In the genomic region with DNA sequence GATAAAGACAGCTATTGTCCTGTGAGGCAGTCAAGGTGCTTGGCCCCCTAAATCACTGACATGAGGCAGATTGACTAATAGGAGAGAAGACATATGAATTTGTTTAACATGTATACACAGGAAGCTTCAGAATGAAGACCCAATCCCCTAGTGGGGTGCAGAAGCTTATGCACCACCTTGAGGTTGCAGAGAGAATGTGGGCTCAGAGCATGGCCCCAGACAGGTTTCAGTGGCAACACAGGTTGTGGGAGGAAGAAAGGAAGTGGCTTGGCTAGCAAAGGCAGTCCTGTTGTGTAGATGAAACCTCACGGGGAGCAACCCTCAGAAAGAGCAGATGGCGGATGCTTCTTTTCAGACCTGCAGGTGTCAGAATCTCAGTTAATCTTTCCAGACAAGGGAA, we compare ENCODE assay signal across 8 cellular contexts. TPM values are rescaled to one million over a fixed set of nuclear protein-coding genes. Genes with fewer than 3 reads are reported as not detected.
A peak's percentile ranks its signal among the peaks of the same experiment; 100 is the strongest.
DNase-seq lines count a peak whose midpoint lies in the region; ATAC-seq lines count a peak whose summit lies in the region.

No MANE protein-coding gene starts in this region.

- no peak overlapping the region for H3K27ac Mint-ChIP-seq in natural killer cell treated with Interleukin-12 subunit alpha and Interleukin-12 subunit beta and Interleukin-15 and Interleukin-18, amount 100 ng/mL, for 72 hours

- peak overlapping the region in 8 of 11 experiments; percentile 6 to 55 (median 34); a peak in 12 of 22 replicates for H3K4me2 ChIP-seq in BLaER1 treated with 17β-estradiol and CSF1 and Interleukin-3, amounts not matched to agents 10 nM and 100 nM

- no peaks in the 10 kb centered on the region for H3K36me3 ChIP-seq in BLaER1 treated with 17β-estradiol and CSF1 and Interleukin-3, amounts not matched to agents 10 nM and 100 nM

- H3K4me1 ChIP-seq in BLaER1 treated with 17β-estradiol and CSF1 and Interleukin-3, amounts not matched to agents 10 nM and 100 nM, result peaks cover 9 to 23% (median 17%) of the 10 kb centered on the region in 10 experiments; a peak in 19 of 20 replicates

- H3K9ac ChIP-seq in BLaER1 treated with 17β-estradiol and CSF1 and Interleukin-3, amounts not matched to agents 10 nM and 100 nM, result no peak overlapping the region

- no peaks in the 10 kb centered on the region for H4K20me1 ChIP-seq in BLaER1 treated with 17β-estradiol and CSF1 and Interleukin-3, amounts not matched to agents 10 nM and 100 nM

- H3K4me3 ChIP-seq in BLaER1 treated with 17β-estradiol and CSF1 and Interleukin-3, amounts not matched to agents 10 nM and 100 nM, result no peak overlapping the region

- H3K4me3 Mint-ChIP-seq in natural killer cell treated with Interleukin-12 subunit alpha and Interleukin-12 subunit beta and Interleukin-15 and Interleukin-18, amount 100 ng/mL, for 72 hours, result peak overlapping the region; percentile 2

- H3K27me3 Mint-ChIP-seq in natural killer cell treated with Interleukin-12 subunit alpha and Interleukin-12 subunit beta and Interleukin-15 and Interleukin-18, amount 100 ng/mL, for 72 hours, result peaks cover 6 to 12% of the 10 kb centered on the region in 2 donors

- no peaks in the 10 kb centered on the region for H3K9me3 Mint-ChIP-seq in natural killer cell treated with Interleukin-12 subunit alpha and Interleukin-12 subunit beta and Interleukin-15 and Interleukin-18, amount 100 ng/mL, for 72 hours

- no peaks in the 10 kb centered on the region for H3K27me3 ChIP-seq in BLaER1 treated with 17β-estradiol and CSF1 and Interleukin-3, amounts not matched to agents 10 nM and 100 nM

- H3K9me3 ChIP-seq in BLaER1 treated with 17β-estradiol and CSF1 and Interleukin-3, amounts not matched to agents 10 nM and 100 nM (replicated peaks in 1 of 11), result no peaks in the 10 kb centered on the region

- no peak overlapping the region for H3K27ac ChIP-seq in BLaER1 treated with 17β-estradiol and CSF1 and Interleukin-3, amounts not matched to agents 10 nM and 100 nM

- ATAC-seq in GM19463 (IDR thresholded peaks at IDR 0.05; ENCODE audit: unreplicated experiment) (peak; percentile 100), HG03457 (IDR thresholded peaks at IDR 0.05; ENCODE audit: unreplicated experiment) (peak; percentile 99)
- peak in 1 of 2 donors; percentile 74 for ATAC-seq in natural killer cell treated with Interleukin-12 subunit alpha and Interleukin-12 subunit beta and Interleukin-15 and Interleukin-18, amount 100 ng/mL, for 72 hours

- peaks cover 17 to 20% of the 10 kb centered on the region in 2 donors for H3K4me1 Mint-ChIP-seq in natural killer cell treated with Interleukin-12 subunit alpha and Interleukin-12 subunit beta and Interleukin-15 and Interleukin-18, amount 100 ng/mL, for 72 hours (ENCODE audit: low read depth in 2 of 2)

- H3K36me3 Mint-ChIP-seq in natural killer cell treated with Interleukin-12 subunit alpha and Interleukin-12 subunit beta and Interleukin-15 and Interleukin-18, amount 100 ng/mL, for 72 hours, result no peaks in the 10 kb centered on the region

- DNase-seq in activated CD8-positive, alpha-beta memory T cell treated with anti-CD3 and anti-CD28 coated beads for 4 hours (ENCODE audit: low read depth in 2 of 2), result peak; percentile 24 to 26
- DNase-seq in natural killer cell treated with Interleukin-12 subunit alpha and Interleukin-12 subunit beta and Interleukin-15 and Interleukin-18, amount 100 ng/mL, for 72 hours (ENCODE audit: low spot score), result no peak
- DNase-seq in NCI-H446 treated with DMSO at 0.1 percent for 48 hours (lab: John Stamatoyannopoulos, UW) (no peak), kidney tubule cell (ENCODE audit: low spot score) (no peak), COLO829 (ENCODE audit: low spot score) (no peak)

RNA-seq across cellular contexts. Expression of gene PARP1, which starts 37.0 kb away (rescaled TPM):
- total RNA-seq in natural killer cell treated with Interleukin-12 subunit alpha and Interleukin-12 subunit beta and Interleukin-15 and Interleukin-18, amount 100 ng/mL, for 72 hours, result 100 to 1,000 TPM; 138 to 246 TPM

Comparison
In these comparisons a context has a peak if more than half of its experiments do, and no peak if none do; other contexts are left out.
1. DNase-seq: peak in activated CD8-positive, alpha-beta memory T cell treated with anti-CD3 and anti-CD28 coated beads for 4 hours (2 of 2); none in natural killer cell treated with Interleukin-12 subunit alpha and Interleukin-12 subunit beta and Interleukin-15 and Interleukin-18, amount 100 ng/mL, for 72 hours (single experiment), NCI-H446 treated with DMSO at 0.1 percent for 48 hours (single experiment), kidney tubule cell (single experiment) and COLO829 (single experiment).